In genomic region chr19:2783781-2784145, GRCh38 we compare ENCODE assay signal across 8 cellular contexts. TPM values are rescaled to one million over a fixed set of nuclear protein-coding genes. Genes with fewer than 3 reads are reported as not detected.
DNase-seq lines count a peak whose midpoint lies in the region; ATAC-seq and TF ChIP-seq lines count a peak whose summit lies in the region.

No MANE protein-coding gene starts in this region.

- TF ChIP-seq POLR2A in adrenal gland (IDR thresholded peaks at IDR 0.05) (no peak), tibial nerve (IDR thresholded peaks at IDR 0.05) (no peak)

- H3K9me3 ChIP-seq in cardiac muscle cell (ENCODE audit: low read depth), result no peaks in the 10 kb centered on the region
- no peaks in the 10 kb centered on the region for H3K9me3 ChIP-seq in adrenal gland (replicated peaks in 1 of 3)
- no peaks in the 10 kb centered on the region for H3K9me3 ChIP-seq in lower lobe of right lung
- no peaks in the 10 kb centered on the region for H3K9me3 ChIP-seq in tibial nerve

- H3K4me3 ChIP-seq in cardiac muscle cell, result no peak overlapping the region
- peak overlapping the region in 1 of 4 donors; percentile 30 for H3K4me3 ChIP-seq in adrenal gland
- H3K4me3 ChIP-seq in lower lobe of right lung, result peak overlapping the region; percentile 99
- H3K4me3 ChIP-seq in tibial nerve, result peak overlapping the region in 3 of 4 donors; percentile 90 to 99 (median 97)

- H3K36me3 ChIP-seq in cardiac muscle cell, result no peaks in the 10 kb centered on the region
- no peaks in the 10 kb centered on the region for H3K36me3 ChIP-seq in adrenal gland (replicated peaks in 1 of 2)
- no peaks in the 10 kb centered on the region for H3K36me3 ChIP-seq in lower lobe of right lung
- peaks cover 0 to 2% (median 0%) of the 10 kb centered on the region in 3 donors for H3K36me3 ChIP-seq in tibial nerve

- TF ChIP-seq CTCF in cardiac muscle cell (IDR thresholded peaks at IDR 0.05; ENCODE audit: low read depth, low read length) (no peak), adrenal gland (IDR thresholded peaks at IDR 0.05) (no peak), lower lobe of right lung (IDR thresholded peaks at IDR 0.05) (no peak), tibial nerve (IDR thresholded peaks at IDR 0.05) (no peak)

- 32 to 45% (median 41%) methylated on average over 7 of the region's 7 CpGs for WGBS in adrenal gland, 4 donors
- WGBS in tibial nerve, 2 donors, result 74 to 77% methylated on average over 7 of the region's 7 CpGs

- no peak for ATAC-seq in lower lobe of right lung

- H3K4me1 ChIP-seq in cardiac muscle cell (ENCODE audit: low read depth) (peaks cover 18% of the 10 kb centered on the region), adrenal gland (replicated peaks in 1 of 2) (peaks cover 31 to 60% of the 10 kb centered on the region in 2 donors), lower lobe of right lung (peaks cover 50% of the 10 kb centered on the region), tibial nerve (peaks cover 0 to 67% (median 46%) of the 10 kb centered on the region in 4 donors)

- no peaks in the 10 kb centered on the region for H3K27me3 ChIP-seq in cardiac muscle cell
- no peaks in the 10 kb centered on the region for H3K27me3 ChIP-seq in adrenal gland
- H3K27me3 ChIP-seq in lower lobe of right lung (ENCODE audit: low read depth), result no peaks in the 10 kb centered on the region
- no peaks in the 10 kb centered on the region for H3K27me3 ChIP-seq in tibial nerve

- no peak for DNase-seq in cardiac muscle cell (ENCODE audit: low read depth in 1 of 2, low spot score in 1 of 2)
- no peak for DNase-seq in cardiac septum (ENCODE audit: low spot score)
- peak in 1 of 7 donors; percentile 24 for DNase-seq in adrenal gland
- DNase-seq in lower lobe of right lung, result no peak
- DNase-seq in tibial nerve (ENCODE audit: low spot score in 2 of 2), result no peak
- DNase-seq in SIG-M5 (lab: John Stamatoyannopoulos, UW), result no peak
- DNase-seq in NCI-H1694 (lab: John Stamatoyannopoulos, UW), result no peak
- no peak for DNase-seq in GOT3 (lab: John Stamatoyannopoulos, UW)

- no peak for TF ChIP-seq EP300 in tibial nerve (IDR thresholded peaks at IDR 0.05)

- intact Hi-C loops in cardiac septum (cut with DNase I) (loop anchor here (2.0 kb wide), 1 partner anchor 43 kb away; the partner anchor contains the start of gene SLC39A3), adrenal gland (cut with DNase I) (no loop called here), lower lobe of right lung (cut with DNase I) (no loop called here)

- H3K27ac ChIP-seq in cardiac muscle cell (peak overlapping the region; percentile 79), adrenal gland (peak overlapping the region; percentile 69 to 91 (median 84)), lower lobe of right lung (peak overlapping the region; percentile 93), tibial nerve (peak overlapping the region in 3 of 4 donors; percentile 93 to 96 (median 95))

RNA-seq across cellular contexts. Expression of gene SGTA, which starts 0.7 kb away (rescaled TPM):
- total RNA-seq in cardiac muscle cell (102 and 106 TPM in 2 replicates), cardiac septum (54.1 TPM), adrenal gland (10 to 100 TPM; 42.6 to 79.2 (median 54.9) TPM), lower lobe of right lung (41.6 TPM), tibial nerve (10 to 100 TPM; 40.2 to 47.6 (median 44.9) TPM)
- polyA plus RNA-seq in cardiac muscle cell (135 and 137 TPM in 2 replicates), adrenal gland (100 to 1,000 TPM in 1 of 3 donors, 10 to 100 TPM in 2; 30.3 to 104 (median 74.5) TPM)

RNA-seq across cellular contexts. Expression of gene THOP1, which starts 1.5 kb away (rescaled TPM):
- total RNA-seq in cardiac muscle cell, result 111 and 126 TPM in 2 replicates
- 73.9 and 81.3 TPM in 2 replicates for polyA plus RNA-seq in cardiac muscle cell
- total RNA-seq in cardiac septum, result 34.6 TPM
- total RNA-seq in adrenal gland, result 10 to 100 TPM; 33.0 to 77.3 (median 46.2) TPM
- polyA plus RNA-seq in adrenal gland, result 100 to 1,000 TPM in 1 of 3 donors, 10 to 100 TPM in 2; 23.1 to 138 (median 63.0) TPM
- total RNA-seq in lower lobe of right lung, result 34.9 TPM
- total RNA-seq in tibial nerve, result 10 to 100 TPM; 35.8 to 91.8 (median 42.9) TPM

RNA-seq across cellular contexts. Expression of gene ZNF554, which starts 35.9 kb away (rescaled TPM):
- 11.6 and 18.2 TPM in 2 replicates for total RNA-seq in cardiac muscle cell
- 11.1 and 12.4 TPM in 2 replicates for polyA plus RNA-seq in cardiac muscle cell
- total RNA-seq in cardiac septum, result 5.6 TPM
- 1 to 10 TPM; 1.6 to 6.4 (median 3.9) TPM for total RNA-seq in adrenal gland
- 1 to 10 TPM; 2.7 to 6.9 (median 3.3) TPM for polyA plus RNA-seq in adrenal gland
- total RNA-seq in lower lobe of right lung, result 4.2 TPM
- 1 to 10 TPM; 4.4 to 9.0 (median 6.7) TPM for total RNA-seq in tibial nerve

RNA-seq across cellular contexts. Expression of gene SLC39A3, which starts 43.9 kb away (rescaled TPM):
- total RNA-seq in cardiac muscle cell (29.4 and 33.5 TPM in 2 replicates), cardiac septum (17.9 TPM), adrenal gland (10 to 100 TPM; 35.0 to 75.8 (median 40.8) TPM), lower lobe of right lung (24.4 TPM), tibial nerve (10 to 100 TPM; 29.8 to 42.5 (median 36.2) TPM)
- polyA plus RNA-seq in cardiac muscle cell (36.6 and 46.0 TPM in 2 replicates), adrenal gland (10 to 100 TPM; 39.4 to 72.2 (median 44.2) TPM)

RNA-seq across cellular contexts. Expression of gene ZNF555, which starts 57.5 kb away (rescaled TPM):
- total RNA-seq in cardiac muscle cell (8.7 and 9.5 TPM in 2 replicates), cardiac septum (6.9 TPM), adrenal gland (1 to 10 TPM; 2.5 to 7.2 (median 6.0) TPM), lower lobe of right lung (7.7 TPM), tibial nerve (10 to 100 TPM in 1 of 4 donors, 1 to 10 TPM in 3; 5.7 to 11.4 (median 6.6) TPM)
- polyA plus RNA-seq in cardiac muscle cell (9.0 and 15.2 TPM in 2 replicates), adrenal gland (1 to 10 TPM; 1.9 to 5.7 (median 3.0) TPM)
